In the genomic region with DNA sequence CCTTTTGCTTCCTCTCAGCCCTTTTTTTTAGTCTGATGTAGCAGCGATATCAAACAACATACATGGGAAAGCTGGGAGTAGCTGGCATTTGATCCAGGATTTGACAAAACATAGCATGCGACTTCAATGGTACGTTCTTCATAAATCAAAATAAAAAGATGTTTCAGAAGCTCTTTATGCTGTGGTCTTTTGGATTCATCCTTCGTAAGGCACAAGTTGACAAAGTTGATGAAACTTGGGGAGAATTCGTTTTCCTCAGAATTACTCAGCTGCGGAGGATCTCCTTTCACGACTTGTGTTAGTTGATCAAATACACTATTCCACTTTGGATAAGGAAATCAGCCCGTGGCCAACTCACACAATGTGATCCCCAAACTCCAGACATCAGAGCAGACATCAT, we compare ENCODE assay signal across 8 cellular contexts. TPM values are rescaled to one million over a fixed set of nuclear protein-coding genes. Genes with fewer than 3 reads are reported as not detected.
"Had no signal": no experiment of that assay in that cellular context is flagged by ENCODE, and none has a peak within 500 bp of the region (broad histone marks: within the 10 kb centered on the region; RNA-seq: fewer than 3 reads in every experiment).

No MANE protein-coding gene starts in this region.

- H3K4me3 Mint-ChIP-seq: IgD-negative memory B cell had no signal

- FAIRE-seq: HepG2, K562 had no signal

- H3K27ac Mint-ChIP-seq: IgD-negative memory B cell had no signal

- ATAC-seq: HepG2, K562 had no signal

- H3K4me2 ChIP-seq: KMS-11 had no signal

- DNase-seq: IMR-90, KBM-7, KG1 had no signal

- H3K27ac ChIP-seq: HL-60, KMS-11 had no signal

- H3K4me1 Mint-ChIP-seq: IgD-negative memory B cell had no signal

- H3K27me3 Mint-ChIP-seq: IgD-negative memory B cell had no signal

- H3K36me3 Mint-ChIP-seq: IgD-negative memory B cell had no signal

- H3K4me3 ChIP-seq: K562 had no signal

RNA-seq across cellular contexts. Expression of gene CHIC1, which starts 38.1 kb away (rescaled TPM):
- polyA plus RNA-seq: HepG2 had no signal
